23 cellular contexts compared by ENCODE assay signal in genomic region chr1:228887101-228887500, GRCh38.
A peak's percentile ranks its signal among the peaks of the same experiment; 100 is the strongest.
DNase-seq lines count a peak whose midpoint lies in the region; ATAC-seq, FAIRE-seq and TF ChIP-seq lines count a peak whose summit lies in the region.
"Had no signal": no experiment of that assay in that cellular context is flagged by ENCODE, and none has a peak within 500 bp of the region (broad histone marks: within the 10 kb centered on the region; RNA-seq: fewer than 3 reads in every experiment).

No MANE protein-coding gene starts in this region.

- H3K27me3 Mint-ChIP-seq in mesothelial cell of epicardium (ENCODE audit: low read depth), result no peaks in the 10 kb centered on the region
- H3K27me3 Mint-ChIP-seq: CD4-positive, alpha-beta memory T cell had no signal

- TF ChIP-seq CTCF in D721Med (IDR thresholded peaks at IDR 0.05; ENCODE audit: insufficient read depth, missing control alignments) (no peak), VCaP (conservative IDR thresholded peaks at IDR 0.05) (no peak), mesothelial cell of epicardium (IDR thresholded peaks at IDR 0.05; ENCODE audit: unreplicated experiment) (no peak)

- DNase-seq in D721Med (ENCODE audit: insufficient read length, low spot score), result no peak
- DNase-seq in mesothelial cell of epicardium (ENCODE audit: low spot score in 2 of 2, unreplicated experiment in 2 of 2), result no peak
- DNase-seq in NCI-H69 (lab: John Stamatoyannopoulos, UW), result no peak
- no peak for DNase-seq in medulla oblongata (ENCODE audit: extremely low spot score)
- DNase-seq: 8988T; ACHN; BE2C; C1 segment of cervical spinal cord; CD4-positive, alpha-beta memory T cell; CD4-positive, CD25-positive, alpha-beta regulatory T cell; CD8-positive, alpha-beta memory T cell; COR-L47; DMS79 treated with DMSO at 0.1 percent for 48 hours; GF-D8 had no signal

- ATAC-seq in GM21381 (IDR thresholded peaks at IDR 0.05; ENCODE audit: unreplicated experiment) (no peak), HG02571 (IDR thresholded peaks at IDR 0.05; ENCODE audit: unreplicated experiment) (no peak)

- peak overlapping the region; percentile 39; the same call in 1 of the 2 replicates for H3K27ac ChIP-seq in VCaP
- H3K27ac ChIP-seq: BLaER1 had no signal

- peaks cover 42% of the 10 kb centered on the region for H3K4me1 Mint-ChIP-seq in mesothelial cell of epicardium
- H3K4me1 Mint-ChIP-seq: CD14-positive monocyte had no signal

- H3K27ac Mint-ChIP-seq in mesothelial cell of epicardium, result peak overlapping the region; percentile 56
- H3K27ac Mint-ChIP-seq: CD14-positive monocyte; CD4-positive, alpha-beta memory T cell; CD4-positive, CD25-positive, alpha-beta regulatory T cell; CD8-positive, alpha-beta memory T cell had no signal

- H3K9me3 Mint-ChIP-seq in mesothelial cell of epicardium, result peaks cover 24% of the 10 kb centered on the region

- peaks cover 6% of the 10 kb centered on the region for H3K36me3 Mint-ChIP-seq in mesothelial cell of epicardium
- H3K36me3 Mint-ChIP-seq: CD4-positive, alpha-beta memory T cell; CD4-positive, CD25-positive, alpha-beta regulatory T cell had no signal

- no peak overlapping the region for H3K4me3 Mint-ChIP-seq in mesothelial cell of epicardium
- H3K4me3 Mint-ChIP-seq: CD14-positive monocyte; CD4-positive, alpha-beta memory T cell; CD4-positive, CD25-positive, alpha-beta regulatory T cell; CD8-positive, alpha-beta memory T cell had no signal

- FAIRE-seq in D721Med (lab: Jason Lieb, UNC), result peak; percentile 58
- FAIRE-seq: A204.1, G401.6, GM12891, GM19239 had no signal
